Comparison of ENCODE assay signal across 12 cellular contexts in the genomic region with DNA sequence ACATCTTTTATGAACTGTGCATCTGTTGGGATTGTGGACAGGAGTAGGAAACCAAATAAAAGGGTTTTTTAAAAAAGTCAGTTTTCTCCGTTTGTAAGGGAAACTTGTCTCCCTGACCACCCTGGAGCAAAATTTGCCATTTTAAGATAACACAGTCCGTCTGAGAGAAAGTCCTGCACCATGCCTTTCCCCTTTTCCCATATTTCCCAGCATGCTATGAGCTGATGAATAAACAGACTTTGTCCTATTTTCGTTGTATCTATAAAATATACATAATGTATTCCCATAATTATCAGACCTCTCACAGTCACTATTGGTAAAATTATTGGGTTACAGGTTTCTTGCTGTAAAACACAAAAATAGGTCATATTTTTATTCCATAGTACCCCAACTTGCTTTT. TPM values are rescaled to one million over a fixed set of nuclear protein-coding genes. Genes with fewer than 3 reads are reported as not detected.
DNase-seq lines count a peak whose midpoint lies in the region; ATAC-seq and TF ChIP-seq lines count a peak whose summit lies in the region.
"Had no signal": no experiment of that assay in that cellular context is flagged by ENCODE, and none has a peak within 500 bp of the region (broad histone marks: within the 10 kb centered on the region; RNA-seq: fewer than 3 reads in every experiment).

No MANE protein-coding gene starts in this region.

- no peak for TF ChIP-seq CTCF in OCI-LY3 (IDR thresholded peaks at IDR 0.05; ENCODE audit: low read depth, low read length)
- no peak for TF ChIP-seq CTCF in retinal pigment epithelial cell (conservative IDR thresholded peaks at IDR 0.05; ENCODE audit: low read depth, low read length)

- peaks cover 27% of the 10 kb centered on the region for H3K79me2 ChIP-seq in OCI-LY3 (ENCODE audit: low read length)

- no peak overlapping the region for H3K27ac ChIP-seq in OCI-LY3 (ENCODE audit: low read length)

- intact Hi-C loops in activated CD4-positive, alpha-beta T cell treated with anti-CD3 and anti-CD28 coated beads, Interleukin-2, amount 10 ng/mL, durations not matched to agents 24 days and 14 days (cut with micrococcal nuclease), result loop anchor here (2.0 to 5.0 kb wide), 5 partner anchors 86 to 586 kb away; no protein-coding TSS in a partner anchor
- intact Hi-C loops in cardiac septum (cut with DNase I), result no loop called here

- peaks cover 37% of the 10 kb centered on the region for H3K4me1 ChIP-seq in OCI-LY3 (ENCODE audit: low read length)

- H4K20me1 ChIP-seq in OCI-LY3 (ENCODE audit: insufficient read depth, low read length), result peaks cover 11% of the 10 kb centered on the region

- no peaks in the 10 kb centered on the region for H3K9me3 Mint-ChIP-seq in activated CD4-positive, alpha-beta T cell treated with anti-CD3 and anti-CD28 coated beads, Interleukin-2, amount 10 ng/mL, durations not matched to agents 24 days and 14 days
- H3K9me3 Mint-ChIP-seq in effector memory CD8-positive, alpha-beta T cell, result no peaks in the 10 kb centered on the region

- H3K9me3 ChIP-seq in OCI-LY3 (ENCODE audit: insufficient read depth, low read length), result no peaks in the 10 kb centered on the region
- H3K9me3 ChIP-seq: left lung, spleen had no signal

- H3K4me3 ChIP-seq in OCI-LY3 (ENCODE audit: low read length), result peak overlapping the region; percentile 87
- H3K4me3 ChIP-seq in retinal pigment epithelial cell (ENCODE audit: low read length), result peak overlapping the region; percentile 76

- no peak overlapping the region for H2AFZ ChIP-seq in OCI-LY3 (ENCODE audit: low read depth, low read length)

- H3K27me3 Mint-ChIP-seq in activated CD4-positive, alpha-beta T cell treated with anti-CD3 and anti-CD28 coated beads, Interleukin-2, amount 10 ng/mL, durations not matched to agents 24 days and 14 days, result peaks cover 43% of the 10 kb centered on the region
- peaks cover 0 to 5% of the 10 kb centered on the region in 2 donors for H3K27me3 Mint-ChIP-seq in effector memory CD8-positive, alpha-beta T cell

- DNase-seq in activated CD4-positive, alpha-beta T cell treated with anti-CD3 and anti-CD28 coated beads, Interleukin-2, amount 10 ng/mL, durations not matched to agents 24 days and 14 days, result no peak
- DNase-seq in activated CD4-positive, alpha-beta T cell treated with anti-CD3 and anti-CD28 coated beads, Interleukin-2, amount 50 U/mL, for 48 hours, result no peak
- DNase-seq in effector memory CD8-positive, alpha-beta T cell, result no peak
- DNase-seq in retinal pigment epithelial cell (ENCODE audit: low read depth) (no peak), cardiac septum (ENCODE audit: low spot score) (no peak)
- DNase-seq: left lung, NCI-H187, spleen had no signal

- ATAC-seq in effector memory CD8-positive, alpha-beta T cell (replicated peaks), result no peak
- no peak for ATAC-seq in GM21737 (IDR thresholded peaks at IDR 0.05; ENCODE audit: unreplicated experiment)
- no peak for ATAC-seq in GM18502 (IDR thresholded peaks at IDR 0.05; ENCODE audit: poor library complexity, unreplicated experiment)
- ATAC-seq: HCT116 had no signal

- H3K4me3 Mint-ChIP-seq in activated CD4-positive, alpha-beta T cell treated with anti-CD3 and anti-CD28 coated beads, Interleukin-2, amount 10 ng/mL, durations not matched to agents 24 days and 14 days, result peak overlapping the region; percentile 85
- peak overlapping the region; percentile 96 for H3K4me3 Mint-ChIP-seq in effector memory CD8-positive, alpha-beta T cell

- H3K4me1 Mint-ChIP-seq in activated CD4-positive, alpha-beta T cell treated with anti-CD3 and anti-CD28 coated beads, Interleukin-2, amount 10 ng/mL, durations not matched to agents 24 days and 14 days, result peaks cover 19% of the 10 kb centered on the region
- H3K4me1 Mint-ChIP-seq in effector memory CD8-positive, alpha-beta T cell (ENCODE audit: low read depth in 2 of 2), result peaks cover 13 to 25% of the 10 kb centered on the region in 2 donors

- H3K4me2 ChIP-seq in OCI-LY3 (ENCODE audit: low read length), result peak overlapping the region; percentile 80

- no peaks in the 10 kb centered on the region for H3K36me3 ChIP-seq in OCI-LY3 (replicated peaks; ENCODE audit: low read depth, low read length)
- H3K36me3 ChIP-seq: left lung, spleen had no signal

- H3K36me3 Mint-ChIP-seq in activated CD4-positive, alpha-beta T cell treated with anti-CD3 and anti-CD28 coated beads, Interleukin-2, amount 10 ng/mL, durations not matched to agents 24 days and 14 days (ENCODE audit: low read depth), result peaks cover 6% of the 10 kb centered on the region
- H3K36me3 Mint-ChIP-seq in effector memory CD8-positive, alpha-beta T cell (ENCODE audit: insufficient read depth), result peaks cover 28% of the 10 kb centered on the region

- peak overlapping the region; percentile 90 for H3K9ac ChIP-seq in OCI-LY3 (ENCODE audit: low read length)

- H3K27me3 ChIP-seq in OCI-LY3 (ENCODE audit: low read depth, low read length), result peaks cover 5% of the 10 kb centered on the region; the same call in 1 of the 2 replicates

- H3K27ac Mint-ChIP-seq in activated CD4-positive, alpha-beta T cell treated with anti-CD3 and anti-CD28 coated beads, Interleukin-2, amount 10 ng/mL, durations not matched to agents 24 days and 14 days, result peak overlapping the region; percentile 90
- H3K27ac Mint-ChIP-seq in effector memory CD8-positive, alpha-beta T cell, result peak overlapping the region; percentile 93 to 99

RNA-seq across cellular contexts. Expression of a gene that starts 1.7 kb away (rescaled TPM):
- 38.5 and 39.1 TPM in 2 replicates for total RNA-seq in activated CD4-positive, alpha-beta T cell treated with anti-CD3 and anti-CD28 coated beads, Interleukin-2, amount 10 ng/mL, durations not matched to agents 24 days and 14 days
- total RNA-seq in cardiac septum, result 24.4 TPM
